1 cellular context compared by ENCODE assay signal in the genomic region with DNA sequence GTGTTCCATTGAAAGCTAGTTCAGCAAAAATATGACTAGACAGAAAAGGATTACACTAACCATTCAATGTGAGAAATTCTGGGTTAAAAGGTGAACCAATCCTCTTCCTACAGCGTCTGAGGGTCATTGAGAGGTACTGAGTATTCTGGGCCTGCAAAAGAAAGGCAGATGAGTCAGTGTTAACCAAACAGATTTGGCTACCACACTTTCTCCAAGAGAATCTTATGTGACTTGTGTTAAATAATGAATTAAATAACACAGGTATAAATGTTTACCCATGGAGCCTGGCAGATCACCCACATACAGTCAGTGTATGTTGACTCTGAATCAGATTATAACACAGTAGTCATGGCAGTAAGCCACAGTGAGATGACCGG.
TF ChIP-seq lines count a peak whose summit lies in the region.

No MANE protein-coding gene starts in this region.

TF ChIP-seq in IMR-90, 13 proteins besides CTCF, POLR2A, EP300 and RAD21 (continued from another document):
- TF ChIP-seq USF2 (IDR thresholded peaks at IDR 0.05; ENCODE audit: low read depth, low read length) (no peak), BHLHE40 (IDR thresholded peaks at IDR 0.05; ENCODE audit: low read depth, low read length) (no peak), RFX5 (IDR thresholded peaks at IDR 0.05; ENCODE audit: low read depth, low read length) (no peak), MAZ (IDR thresholded peaks at IDR 0.05; ENCODE audit: borderline replicate concordance, low read depth, low read length) (no peak), MXI1 (IDR thresholded peaks at IDR 0.05; ENCODE audit: borderline replicate concordance, low read depth, low read length) (no peak), NFE2L2 (IDR thresholded peaks at IDR 0.05; ENCODE audit: low read depth, low read length) (no peak), CHD1 (IDR thresholded peaks at IDR 0.05; ENCODE audit: low read depth, low read length) (no peak), RCOR1 (IDR thresholded peaks at IDR 0.05; ENCODE audit: insufficient replicate concordance, low read length) (no peak), MAFK (IDR thresholded peaks at IDR 0.05; ENCODE audit: low read depth, low read length) (no peak), SMC3 (IDR thresholded peaks at IDR 0.05; ENCODE audit: low read depth, low read length) (no peak), ELK1 (IDR thresholded peaks at IDR 0.05; ENCODE audit: borderline replicate concordance, low read depth, low read length) (no peak)
